Comparison of ENCODE assay signal across 1 cellular context in genomic region chr10:119178371-119179119, GRCh38.
TF ChIP-seq lines count a peak whose summit lies in the region.

Gene PRDX3 (minus strand): TSS chr10:119178812. CDS start chr10:119178790, 22 bp downstream.

TF ChIP-seq in HepG2, 621 proteins besides CTCF, POLR2A, EP300 and RAD21 (continued from another document and continues in another):
- TF ChIP-seq FOXP4 (CRISPR knock-in tag; IDR thresholded peaks at IDR 0.05), result 0 out of 2 replicates have a peak, but pooled peaks have one; percentile 15
- peak; percentile 79; the same call in 1 of the 2 replicates for TF ChIP-seq GZF1 (CRISPR knock-in tag; IDR thresholded peaks at IDR 0.05)
- TF ChIP-seq XBP1 (CRISPR knock-in tag; IDR thresholded peaks at IDR 0.05), result 0 out of 2 replicates have a peak, but pooled peaks have one; percentile 20
- peak; percentile 63; the same call in 1 of the 2 replicates for TF ChIP-seq ZNF263 (CRISPR knock-in tag; IDR thresholded peaks at IDR 0.05)
- TF ChIP-seq NCOA2 (CRISPR knock-in tag; IDR thresholded peaks at IDR 0.05), result peak; percentile 13; the same call in 1 of the 2 replicates
- TF ChIP-seq ZNF639 (CRISPR knock-in tag; conservative IDR thresholded peaks at IDR 0.05), result no peak
- peak; percentile 75; the same call in 1 of the 2 replicates for TF ChIP-seq ZNF740 (CRISPR knock-in tag; IDR thresholded peaks at IDR 0.05)
- TF ChIP-seq ZNF782 (CRISPR knock-in tag; IDR thresholded peaks at IDR 0.05; ENCODE audit: borderline replicate concordance), result 0 out of 2 replicates have a peak, but pooled peaks have one; percentile 57
- TF ChIP-seq ZNF607 (CRISPR knock-in tag; IDR thresholded peaks at IDR 0.05; ENCODE audit: borderline replicate concordance), result peak; percentile 63; the same call in 1 of the 2 replicates
- TF ChIP-seq HIC2 (CRISPR knock-in tag; IDR thresholded peaks at IDR 0.05; ENCODE audit: low read depth), result peak; percentile 72; the same call in 1 of the 2 replicates
- TF ChIP-seq ETV5 (CRISPR knock-in tag; IDR thresholded peaks at IDR 0.05; ENCODE audit: borderline replicate concordance), result no peak; the same call in 1 of the 2 replicates
- 0 out of 2 replicates have a peak, but pooled peaks have one; percentile 62 for TF ChIP-seq ZNF556 (CRISPR knock-in tag; IDR thresholded peaks at IDR 0.05; ENCODE audit: borderline replicate concordance)
- no peak for TF ChIP-seq ZNF34 (CRISPR knock-in tag; IDR thresholded peaks at IDR 0.05; ENCODE audit: borderline replicate concordance)
- no peak for TF ChIP-seq E2F2 (CRISPR knock-in tag; IDR thresholded peaks at IDR 0.05; ENCODE audit: borderline replicate concordance)
- 0 out of 2 replicates have a peak, but pooled peaks have one; percentile 39 for TF ChIP-seq SALL2 (CRISPR knock-in tag; IDR thresholded peaks at IDR 0.05)
- TF ChIP-seq ZBTB14 (CRISPR knock-in tag; IDR thresholded peaks at IDR 0.05), result peak; percentile 39; the same call in 1 of the 2 replicates
- TF ChIP-seq ZNF780A (CRISPR knock-in tag; IDR thresholded peaks at IDR 0.05), result no peak
- TF ChIP-seq MYC (CRISPR knock-in tag; IDR thresholded peaks at IDR 0.05; ENCODE audit: borderline replicate concordance), result peak; percentile 90
- 0 out of 2 replicates have a peak, but pooled peaks have one; percentile 1 for TF ChIP-seq MYPOP (CRISPR knock-in tag; IDR thresholded peaks at IDR 0.05)
- no peak for TF ChIP-seq ZNF562 (CRISPR knock-in tag; IDR thresholded peaks at IDR 0.05; ENCODE audit: borderline replicate concordance)
- no peak; the same call in 1 of the 2 replicates for TF ChIP-seq MEIS2 (CRISPR knock-in tag; IDR thresholded peaks at IDR 0.05)
- no peak for TF ChIP-seq DPF2 (CRISPR knock-in tag; IDR thresholded peaks at IDR 0.05; ENCODE audit: borderline replicate concordance, low read depth)
- TF ChIP-seq ZNF614 (CRISPR knock-in tag; IDR thresholded peaks at IDR 0.05; ENCODE audit: borderline replicate concordance), result peak; percentile 22; the same call in 1 of the 2 replicates
- no peak for TF ChIP-seq CBX2 (IDR thresholded peaks at IDR 0.05; ENCODE audit: low read depth, low read length)
- no peak for TF ChIP-seq CBX2 (CRISPR knock-in tag; IDR thresholded peaks at IDR 0.05; ENCODE audit: low read depth)
- TF ChIP-seq FOSL2 (CRISPR knock-in tag; IDR thresholded peaks at IDR 0.05), result no peak
- TF ChIP-seq ZNF674 (CRISPR knock-in tag; IDR thresholded peaks at IDR 0.05; ENCODE audit: low read depth), result peak; percentile 85; the same call in 1 of the 2 replicates
- peak; percentile 13; the same call in 1 of the 2 replicates for TF ChIP-seq BCL6 (CRISPR knock-in tag; IDR thresholded peaks at IDR 0.05)
- TF ChIP-seq HINFP (CRISPR knock-in tag; IDR thresholded peaks at IDR 0.05; ENCODE audit: low read depth), result peak; percentile 61; the same call in 1 of the 2 replicates
- no peak for TF ChIP-seq ZNF207 (IDR thresholded peaks at IDR 0.05; ENCODE audit: borderline replicate concordance)
- no peak for TF ChIP-seq NFE2L2 (IDR thresholded peaks at IDR 0.05; ENCODE audit: low read length)
- TF ChIP-seq AKNA (CRISPR knock-in tag; IDR thresholded peaks at IDR 0.05; ENCODE audit: borderline replicate concordance), result no peak; the same call in 1 of the 2 replicates
- TF ChIP-seq HMG20A (CRISPR knock-in tag; IDR thresholded peaks at IDR 0.05; ENCODE audit: borderline replicate concordance), result no peak
- TF ChIP-seq ZNF253 (CRISPR knock-in tag; IDR thresholded peaks at IDR 0.05; ENCODE audit: borderline replicate concordance), result no peak
- TF ChIP-seq ZNF564 (CRISPR knock-in tag; IDR thresholded peaks at IDR 0.05), result peak; percentile 55; the same call in 1 of the 2 replicates
- TF ChIP-seq RELA (CRISPR knock-in tag; IDR thresholded peaks at IDR 0.05), result no peak
- TF ChIP-seq TFDP2 (CRISPR knock-in tag; IDR thresholded peaks at IDR 0.05), result peak; percentile 61; the same call in 1 of the 2 replicates
- peak; percentile 81; the same call in 1 of the 2 replicates for TF ChIP-seq KLF13 (CRISPR knock-in tag; IDR thresholded peaks at IDR 0.05)
- TF ChIP-seq ZBTB3 (CRISPR knock-in tag; IDR thresholded peaks at IDR 0.05; ENCODE audit: borderline replicate concordance, low read depth), result no peak
- no peak for TF ChIP-seq IKZF5 (CRISPR knock-in tag; IDR thresholded peaks at IDR 0.05)
- no peak for TF ChIP-seq PCBP1 (IDR thresholded peaks at IDR 0.05; ENCODE audit: borderline replicate concordance, low read depth, low read length)
- peak; percentile 91 for TF ChIP-seq POLR2G (IDR thresholded peaks at IDR 0.05; ENCODE audit: low read depth, low read length)
- TF ChIP-seq HDAC1 (CRISPR knock-in tag; IDR thresholded peaks at IDR 0.05), result peak; percentile 79
